25 cellular contexts compared by ENCODE assay signal in the genomic region with DNA sequence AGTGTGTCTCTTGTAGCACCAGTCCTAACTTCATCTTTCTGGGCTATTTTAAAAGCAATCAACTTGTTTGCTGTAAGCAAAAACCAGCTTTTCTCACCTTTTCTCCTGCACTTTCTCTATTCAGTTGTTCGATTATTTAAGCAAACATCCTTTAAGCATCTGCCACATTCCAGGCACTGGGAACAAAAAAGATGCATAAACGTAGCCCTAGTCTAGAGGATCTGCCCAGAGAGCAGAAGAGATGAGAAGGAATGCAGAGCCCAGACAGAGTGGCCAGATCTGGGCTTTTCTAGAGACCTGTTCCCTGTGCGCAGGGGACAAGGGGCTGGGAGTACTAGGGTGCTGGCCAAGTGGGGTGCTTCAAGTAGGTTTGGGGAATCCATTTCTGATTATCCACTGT. TPM values are rescaled to one million over a fixed set of nuclear protein-coding genes. Genes with fewer than 3 reads are reported as not detected.
"Had no signal": no experiment of that assay in that cellular context is flagged by ENCODE, and none has a peak within 500 bp of the region (broad histone marks: within the 10 kb centered on the region; RNA-seq: fewer than 3 reads in every experiment).

No MANE protein-coding gene starts in this region.

- H3K9me3 Mint-ChIP-seq: dendritic cell treated with granulocyte-macrophage colony-stimulating factor and Interleukin-4, amounts not matched to agents 40 ng/mL and 50 ng/mL, for 4 days had no signal

- H3K4me3 Mint-ChIP-seq: dendritic cell treated with granulocyte-macrophage colony-stimulating factor and Interleukin-4, amounts not matched to agents 40 ng/mL and 50 ng/mL, for 4 days had no signal

- H3K9me3 ChIP-seq: colonic mucosa, esophagus squamous epithelium, gastrocnemius medialis, heart right ventricle, left lung, lower lobe of right lung had no signal

- DNase-seq: colonic mucosa; cortex of kidney; effector memory CD4-positive, alpha-beta T cell; erythroblast; esophagus squamous epithelium; foreskin fibroblast; foreskin melanocyte; gastrocnemius medialis; glutamatergic neuron; head of caudate nucleus; heart right ventricle; hippocampal formation; left cardiac atrium; left lung; left ventricle myocardium superior; lower lobe of right lung; mesenchymal stem cell; midbrain had no signal

- H3K27me3 ChIP-seq: colonic mucosa, gastrocnemius medialis had no signal

- H3K4me1 ChIP-seq: colonic mucosa, esophagus squamous epithelium, left lung, lower lobe of right lung had no signal

- H3K27ac Mint-ChIP-seq: dendritic cell treated with granulocyte-macrophage colony-stimulating factor and Interleukin-4, amounts not matched to agents 40 ng/mL and 50 ng/mL, for 4 days had no signal

- H3K27ac ChIP-seq: colonic mucosa, epithelial cell of prostate, esophagus squamous epithelium, gastrocnemius medialis, left lung, lower lobe of right lung had no signal

- ATAC-seq: esophagus mucosa, gastrocnemius medialis, left lung, left ventricle myocardium superior, lower lobe of right lung had no signal

- H3K4me3 ChIP-seq: colonic mucosa, esophagus squamous epithelium, gastrocnemius medialis, heart right ventricle, left lung, lower lobe of right lung had no signal

- H3K36me3 ChIP-seq: colonic mucosa, esophagus squamous epithelium, gastrocnemius medialis, heart right ventricle, left lung, lower lobe of right lung had no signal

RNA-seq across cellular contexts. Expression of gene APLNR, which starts 8.4 kb away (rescaled TPM):
- total RNA-seq: chondrocyte, kidney epithelial cell, mononuclear cell had no signal
- polyA plus RNA-seq: keratinocyte had no signal

RNA-seq across cellular contexts. Expression of gene LRRC55, which starts 46.8 kb away (rescaled TPM):
- total RNA-seq: chondrocyte, gastrocnemius medialis, mononuclear cell had no signal
- polyA plus RNA-seq: keratinocyte had no signal
